ENCODE assay signal across 9 cellular contexts in genomic region chr1:67732750-67733151, GRCh38. TPM values are rescaled to one million over a fixed set of nuclear protein-coding genes. Genes with fewer than 3 reads are reported as not detected.
A peak's percentile ranks its signal among the peaks of the same experiment; 100 is the strongest.
DNase-seq lines count a peak whose midpoint lies in the region; ATAC-seq and TF ChIP-seq lines count a peak whose summit lies in the region.
"Had no signal": no experiment of that assay in that cellular context is flagged by ENCODE, and none has a peak within 500 bp of the region (broad histone marks: within the 10 kb centered on the region; RNA-seq: fewer than 3 reads in every experiment).

No MANE protein-coding gene starts in this region.

- H3K27me3 ChIP-seq in psoas muscle (ENCODE audit: insufficient read depth in 3 of 3, low read length in 2 of 3) = no peaks in the 10 kb centered on the region

- no peaks in the 10 kb centered on the region for H3K9me3 ChIP-seq in psoas muscle

- DNase-seq in SKM-1 treated with dmso at 0.1 percent for 144 hours (lab: John Stamatoyannopoulos, UW; ENCODE audit: unreplicated experiment) = peak; percentile 28
- no peak for DNase-seq in psoas muscle
- no peak for DNase-seq in AG08395 (ENCODE audit: low spot score)
- no peak for DNase-seq in NCI-H1694 (lab: John Stamatoyannopoulos, UW)
- DNase-seq in NCI-H1436 treated with DMSO at 0.1 percent for 48 hours (lab: John Stamatoyannopoulos, UW) = no peak
- DNase-seq in SIG-M5 (lab: John Stamatoyannopoulos, UW) = no peak
- DNase-seq: NCI-H1092 treated with DMSO at 0.1 percent for 48 hours had no signal

- TF ChIP-seq CTCF in psoas muscle (IDR thresholded peaks at IDR 0.05) = no peak

- H3K4me3 ChIP-seq in psoas muscle = no peak overlapping the region

- no peaks in the 10 kb centered on the region for H3K36me3 ChIP-seq in psoas muscle (ENCODE audit: insufficient read depth in 1 of 2, low read depth in 1 of 2)

- intact Hi-C loops in psoas muscle (cut with DNase I) = no loop called here

- peaks cover 11% of the 10 kb centered on the region for H3K4me1 ChIP-seq in psoas muscle

- ATAC-seq in GM18873 (IDR thresholded peaks at IDR 0.05; ENCODE audit: low FRiP score, unreplicated experiment) = peak; percentile 34
- peak; percentile 34 for ATAC-seq in HG02943 (IDR thresholded peaks at IDR 0.05; ENCODE audit: low read depth, unreplicated experiment)
- ATAC-seq in psoas muscle = peak in 3 of 4 donors; percentile 27 to 47 (median 36)

- H3K27ac ChIP-seq in psoas muscle = no peak overlapping the region

- WGBS in psoas muscle, 3 donors = 60 to 67% (median 61%) methylated on average over 6 of the region's 6 CpGs

RNA-seq across cellular contexts. Expression of gene GADD45A, which starts 47.8 kb away (rescaled TPM):
- 100 to 1,000 TPM in 3 of 4 donors, 10 to 100 TPM in 1; 93.5 to 505 (median 230) TPM for total RNA-seq in psoas muscle
- 100 to 1,000 TPM in 2 of 3 donors, 10 to 100 TPM in 1; 88.8 to 248 (median 197) TPM for polyA plus RNA-seq in psoas muscle
